In genomic region chr21:38196033-38196432, GRCh38 we compare ENCODE assay signal across 18 cellular contexts.
DNase-seq lines count a peak whose midpoint lies in the region; ATAC-seq and TF ChIP-seq lines count a peak whose summit lies in the region.
"Had no signal": no experiment of that assay in that cellular context is flagged by ENCODE, and none has a peak within 500 bp of the region (broad histone marks: within the 10 kb centered on the region; RNA-seq: fewer than 3 reads in every experiment).

No MANE protein-coding gene starts in this region.

- H3K4me3 ChIP-seq in GM23338 (no peak overlapping the region), colonic mucosa (no peak overlapping the region)

- no peaks in the 10 kb centered on the region for H3K27me3 Mint-ChIP-seq in GM23338 (ENCODE audit: insufficient read depth, low read depth, poor library complexity)

- H3K4me2 ChIP-seq in GM23338 = no peak overlapping the region

- H2AFZ ChIP-seq in GM23338 = peak overlapping the region; percentile 78; the same call in 1 of the 2 replicates

- H3K27me3 ChIP-seq in GM23338 (ENCODE audit: insufficient read depth) (no peaks in the 10 kb centered on the region), colonic mucosa (no peaks in the 10 kb centered on the region)

- ATAC-seq in GM23338 (no peak), GM21529 (IDR thresholded peaks at IDR 0.05; ENCODE audit: unreplicated experiment) (no peak)
- ATAC-seq: SK-N-SH treated with all-trans-retinoic acid at 6 μM for 48 hours had no signal

- H3K9me3 ChIP-seq in colonic mucosa = no peaks in the 10 kb centered on the region

- H3K4me1 Mint-ChIP-seq in GM23338 = peaks cover 2% of the 10 kb centered on the region; the same call in 1 of the 3 replicates

- intact Hi-C loops in colonic mucosa (cut with DNase I) = no loop called here

- H3K27ac ChIP-seq in GM23338 (ENCODE audit: low read depth) (no peak overlapping the region), colonic mucosa (no peak overlapping the region)

- no peaks in the 10 kb centered on the region for H3F3A ChIP-seq in GM23338 (replicated peaks; ENCODE audit: low read depth)

- no peak overlapping the region for H3K27ac Mint-ChIP-seq in GM23338

- DNase-seq in CD1c-positive myeloid dendritic cell (ENCODE audit: extremely low spot score) = peak; percentile 86
- DNase-seq in GM23338 (ENCODE audit: low spot score) = no peak
- peak; percentile 24 for DNase-seq in SKM-1 treated with dmso at 0.1 percent for 144 hours (lab: John Stamatoyannopoulos, UW; ENCODE audit: unreplicated experiment)
- peak; percentile 63 for DNase-seq in dermis blood vessel endothelial cell
- no peak for DNase-seq in ACHN
- DNase-seq in NCI-H446 (lab: John Stamatoyannopoulos, UW) = no peak
- no peak for DNase-seq in colonic mucosa
- DNase-seq: C1 segment of cervical spinal cord; DMS79; NCI-H1092 treated with DMSO at 0.1 percent for 48 hours; NCI-H146; NCI-H2081 treated with DMSO at 0.1 percent for 48 hours; NCI-H510A; NCI-H748 treated with DMSO at 0.1 percent for 48 hours; NK-92 treated with Interleukin-12 subunit alpha and Interleukin-12 subunit beta, amount 100 ng/mL, for 24 hours; SIG-M5 had no signal

- H3K9me2 ChIP-seq in GM23338 (ENCODE audit: insufficient read depth) = no peaks in the 10 kb centered on the region

- no peaks in the 10 kb centered on the region for H3K4me1 ChIP-seq in GM23338 (ENCODE audit: insufficient read depth)
- no peaks in the 10 kb centered on the region for H3K4me1 ChIP-seq in colonic mucosa

- H3K4me3 Mint-ChIP-seq in GM23338 = no peak overlapping the region; the same call in 2 of the 3 replicates

- H3K79me2 ChIP-seq in GM23338 (replicated peaks; ENCODE audit: insufficient read depth) = no peaks in the 10 kb centered on the region

- H3K36me3 Mint-ChIP-seq in GM23338 (ENCODE audit: low read depth) = peaks cover 5% of the 10 kb centered on the region; the same call in 1 of the 3 replicates

- H3K9me3 Mint-ChIP-seq in GM23338 = peaks cover 11% of the 10 kb centered on the region; the same call in 2 of the 3 replicates

- in situ Hi-C loops in ACHN (cut with HindIII; ENCODE audit: low pct_ligation_motif_present, low pct_unique_long_range_greater_than_20kb, low sequenced_read_pairs) = no loop called here

- TF ChIP-seq CTCF in GM23338 (conservative IDR thresholded peaks at IDR 0.05; ENCODE audit: low read depth in 2 of 2) = no peak
- no peak for TF ChIP-seq CTCF in colonic mucosa (IDR thresholded peaks at IDR 0.05)

- no peak overlapping the region for H3K9ac ChIP-seq in colonic mucosa (ENCODE audit: low read depth in 2 of 2, low read length in 2 of 2)

- no peaks in the 10 kb centered on the region for H4K20me1 ChIP-seq in GM23338 (replicated peaks; ENCODE audit: insufficient read depth)

- no peaks in the 10 kb centered on the region for H3K36me3 ChIP-seq in GM23338 (ENCODE audit: insufficient read depth)
- no peaks in the 10 kb centered on the region for H3K36me3 ChIP-seq in colonic mucosa

TF ChIP-seq in GM23338, 12 proteins besides CTCF, POLR2A, EP300 and RAD21 (continues in another document):
- no peak for TF ChIP-seq ZNF114 (CRISPR knock-in tag; IDR thresholded peaks at IDR 0.05)
- TF ChIP-seq POLR2AphosphoS5 (IDR thresholded peaks at IDR 0.05; ENCODE audit: low read depth) = no peak
- no peak for TF ChIP-seq EZH2 (IDR thresholded peaks at IDR 0.05; ENCODE audit: low read depth, unreplicated experiment)
- TF ChIP-seq REST (IDR thresholded peaks at IDR 0.05; ENCODE audit: unreplicated experiment) = no peak
- TF ChIP-seq EZH2phosphoT487 (IDR thresholded peaks at IDR 0.05; ENCODE audit: unreplicated experiment) = no peak
- TF ChIP-seq NANOG (IDR thresholded peaks at IDR 0.05; ENCODE audit: borderline replicate concordance) = no peak
- TF ChIP-seq ETS1 (IDR thresholded peaks at IDR 0.05) = no peak

Comparison
In these comparisons a context has a peak if more than half of its experiments do, and no peak if none do; other contexts are left out.
1. DNase-seq: peak in CD1c-positive myeloid dendritic cell (single experiment), SKM-1 treated with dmso at 0.1 percent for 144 hours (single experiment) and dermis blood vessel endothelial cell (single experiment); none in GM23338 (single experiment), ACHN (single experiment), NCI-H446 (0 of 2) and colonic mucosa (single experiment).